ENCODE assay signal across 16 cellular contexts in genomic region chr10:128843972-128844371, GRCh38.
DNase-seq lines count a peak whose midpoint lies in the region; ATAC-seq and TF ChIP-seq lines count a peak whose summit lies in the region.
"Had no signal": no experiment of that assay in that cellular context is flagged by ENCODE, and none has a peak within 500 bp of the region (broad histone marks: within the 10 kb centered on the region; RNA-seq: fewer than 3 reads in every experiment).

No MANE protein-coding gene starts in this region.

- CTCF ChIA-PET in HEK293T (lab: Yijun Ruan, JAX), result no interaction called here

- H3K4me1 ChIP-seq in gastroesophageal sphincter, result no peaks in the 10 kb centered on the region
- H3K4me1 ChIP-seq: parathyroid adenoma had no signal

- no peak overlapping the region for H3K27ac Mint-ChIP-seq in chondrocyte (ENCODE audit: unreplicated experiment)
- no peak overlapping the region for H3K27ac Mint-ChIP-seq in activated CD4-positive, alpha-beta T cell treated with anti-CD3 and anti-CD28 coated beads, Interleukin-2, amount 10 ng/mL, durations not matched to agents 24 days and 14 days
- H3K27ac Mint-ChIP-seq: activated CD4-positive, alpha-beta memory T cell treated with anti-CD3 and anti-CD28 coated beads for 36 hours; activated T-helper 17 cell treated with anti-CD3 and anti-CD28 coated beads, Interleukin-2, amount 50 U/mL, for 72 hours had no signal

- POLR2A ChIA-PET in HEK293T (lab: Yijun Ruan, JAX), result no interaction called here

- TF ChIP-seq CTCF in chondrocyte (IDR thresholded peaks at IDR 0.05), result peak; percentile 30
- TF ChIP-seq CTCF in gastroesophageal sphincter (IDR thresholded peaks at IDR 0.05), result peak in 1 of 4 experiments; percentile 23

- no peaks in the 10 kb centered on the region for H3K36me3 Mint-ChIP-seq in chondrocyte (ENCODE audit: low read depth)
- no peaks in the 10 kb centered on the region for H3K36me3 Mint-ChIP-seq in activated CD4-positive, alpha-beta T cell treated with anti-CD3 and anti-CD28 coated beads, Interleukin-2, amount 10 ng/mL, durations not matched to agents 24 days and 14 days (ENCODE audit: low read depth)
- H3K36me3 Mint-ChIP-seq: activated CD4-positive, alpha-beta memory T cell treated with anti-CD3 and anti-CD28 coated beads for 36 hours had no signal

- TF ChIP-seq POLR2A in gastroesophageal sphincter (IDR thresholded peaks at IDR 0.05), result no peak

- H3K27ac ChIP-seq in gastroesophageal sphincter, result no peak overlapping the region
- H3K27ac ChIP-seq: HL-60, parathyroid adenoma had no signal

- no peak overlapping the region for H3K4me3 ChIP-seq in gastroesophageal sphincter

- 20 to 39% methylated on average over 2 to 4 of the region's 4 CpGs for WGBS in gastroesophageal sphincter (ENCODE audit: low coverage in 1 of 2), 2 donors

- H3K27me3 Mint-ChIP-seq in chondrocyte (ENCODE audit: low read depth), result no peaks in the 10 kb centered on the region
- peaks cover 7% of the 10 kb centered on the region for H3K27me3 Mint-ChIP-seq in activated CD4-positive, alpha-beta T cell treated with anti-CD3 and anti-CD28 coated beads, Interleukin-2, amount 10 ng/mL, durations not matched to agents 24 days and 14 days

- no peak overlapping the region for H3K4me3 Mint-ChIP-seq in chondrocyte (ENCODE audit: unreplicated experiment)
- H3K4me3 Mint-ChIP-seq in activated CD4-positive, alpha-beta T cell treated with anti-CD3 and anti-CD28 coated beads, Interleukin-2, amount 10 ng/mL, durations not matched to agents 24 days and 14 days, result no peak overlapping the region
- H3K4me3 Mint-ChIP-seq: activated CD4-positive, alpha-beta memory T cell treated with anti-CD3 and anti-CD28 coated beads for 36 hours; activated T-helper 17 cell treated with anti-CD3 and anti-CD28 coated beads, Interleukin-2, amount 50 U/mL, for 72 hours had no signal

- no peaks in the 10 kb centered on the region for H3K4me1 Mint-ChIP-seq in chondrocyte (ENCODE audit: low read depth)
- H3K4me1 Mint-ChIP-seq in activated CD4-positive, alpha-beta T cell treated with anti-CD3 and anti-CD28 coated beads, Interleukin-2, amount 10 ng/mL, durations not matched to agents 24 days and 14 days, result no peaks in the 10 kb centered on the region
- H3K4me1 Mint-ChIP-seq: activated T-helper 17 cell treated with anti-CD3 and anti-CD28 coated beads, Interleukin-2, amount 50 U/mL, for 72 hours had no signal

- DNase-seq in NCI-H2171 treated with DMSO at 0.1 percent for 48 hours (lab: John Stamatoyannopoulos, UW) (peak; percentile 51), NCI-H2171 (lab: John Stamatoyannopoulos, UW) (no peak), NCI-H1694 (lab: John Stamatoyannopoulos, UW) (peak; percentile 20), chondrocyte (ENCODE audit: low spot score) (no peak), renal cortical epithelial cell (ENCODE audit: low read depth) (peak; percentile 15), HEK293T (ENCODE audit: extremely low spot score) (no peak)
- no peak for DNase-seq in activated CD4-positive, alpha-beta T cell treated with anti-CD3 and anti-CD28 coated beads, Interleukin-2, amount 10 ng/mL, durations not matched to agents 24 days and 14 days
- DNase-seq: activated CD4-positive, alpha-beta memory T cell treated with anti-CD3 and anti-CD28 coated beads for 36 hours; dermis blood vessel endothelial cell; GOT3; substantia nigra; T-helper 9 cell had no signal

- no peak for TF ChIP-seq EP300 in gastroesophageal sphincter (IDR thresholded peaks at IDR 0.05)

- intact Hi-C loops in activated CD4-positive, alpha-beta T cell treated with anti-CD3 and anti-CD28 coated beads, Interleukin-2, amount 10 ng/mL, durations not matched to agents 24 days and 14 days (cut with micrococcal nuclease), result no loop called here

- H3K36me3 ChIP-seq in gastroesophageal sphincter, result no peaks in the 10 kb centered on the region

- no peaks in the 10 kb centered on the region for H3K9me3 ChIP-seq in gastroesophageal sphincter

- no peaks in the 10 kb centered on the region for H3K9me3 Mint-ChIP-seq in chondrocyte (ENCODE audit: low read depth)
- H3K9me3 Mint-ChIP-seq in activated CD4-positive, alpha-beta T cell treated with anti-CD3 and anti-CD28 coated beads, Interleukin-2, amount 10 ng/mL, durations not matched to agents 24 days and 14 days, result no peaks in the 10 kb centered on the region
- H3K9me3 Mint-ChIP-seq: activated CD4-positive, alpha-beta memory T cell treated with anti-CD3 and anti-CD28 coated beads for 36 hours; activated T-helper 17 cell treated with anti-CD3 and anti-CD28 coated beads, Interleukin-2, amount 50 U/mL, for 72 hours had no signal

- ATAC-seq in gastroesophageal sphincter, result no peak
- ATAC-seq: activated T-helper 17 cell treated with anti-CD3 and anti-CD28 coated beads, Interleukin-2, amount 50 U/mL, for 72 hours had no signal

- no peaks in the 10 kb centered on the region for H3K27me3 ChIP-seq in gastroesophageal sphincter

TF ChIP-seq in HEK293T, 16 proteins besides CTCF, POLR2A, EP300 and RAD21:
- TF ChIP-seq FOXM1 (IDR thresholded peaks at IDR 0.05; ENCODE audit: borderline replicate concordance) (no peak), SP1 (IDR thresholded peaks at IDR 0.05) (no peak), ELF4 (IDR thresholded peaks at IDR 0.05) (no peak)

Comparison
In these comparisons a context has a peak if more than half of its experiments do, and no peak if none do; other contexts are left out.
1. DNase-seq: peak in NCI-H2171 treated with DMSO at 0.1 percent for 48 hours (single experiment), NCI-H1694 (single experiment) and renal cortical epithelial cell (single experiment); none in NCI-H2171 (single experiment), chondrocyte (single experiment), activated CD4-positive, alpha-beta T cell treated with anti-CD3 and anti-CD28 coated beads, Interleukin-2, amount 10 ng/mL, durations not matched to agents 24 days and 14 days (single experiment) and HEK293T (single experiment).